ENCODE assay signal across 9 cellular contexts in the genomic region with DNA sequence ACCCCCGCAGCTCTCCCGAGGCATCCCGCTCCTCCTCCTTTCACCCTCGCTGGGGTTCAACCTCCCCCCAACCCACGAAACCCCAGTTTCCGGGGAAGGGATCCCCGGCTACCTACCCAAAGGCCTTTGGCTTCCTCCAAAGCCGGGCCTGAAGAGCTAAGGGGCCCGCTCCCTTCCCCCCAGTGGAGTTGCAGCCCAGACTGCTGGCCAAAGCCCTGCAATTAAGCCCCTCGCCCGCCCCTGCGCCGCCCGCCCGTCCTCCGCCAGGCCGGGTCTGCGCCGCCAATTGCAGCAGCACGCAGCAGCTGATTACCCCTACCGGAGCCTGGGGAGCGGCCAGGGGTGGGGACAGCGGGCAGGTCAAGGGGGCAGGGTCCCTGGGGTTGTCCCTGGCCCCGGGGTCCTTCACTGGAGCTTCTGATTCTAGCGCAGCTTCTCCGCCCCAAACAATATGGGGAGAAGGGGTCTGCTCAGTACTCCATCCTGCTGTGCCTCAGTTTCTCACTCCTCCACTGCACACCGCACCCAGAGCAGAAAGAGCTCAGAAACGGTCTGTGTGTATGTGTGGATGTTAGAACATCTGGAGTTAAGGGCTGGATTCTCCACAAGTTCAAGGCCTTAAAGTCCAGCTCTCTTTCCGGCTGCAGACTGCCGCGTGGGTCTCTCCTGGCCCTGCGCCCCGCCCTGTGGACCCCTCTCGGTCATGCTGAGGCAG. TPM values are rescaled to one million over a fixed set of nuclear protein-coding genes. Genes with fewer than 3 reads are reported as not detected.
DNase-seq lines count a peak whose midpoint lies in the region; ATAC-seq lines count a peak whose summit lies in the region.
"Had no signal": no experiment of that assay in that cellular context is flagged by ENCODE, and none has a peak within 500 bp of the region (broad histone marks: within the 10 kb centered on the region; RNA-seq: fewer than 3 reads in every experiment).

No MANE protein-coding gene starts in this region.

- H3K9me3 ChIP-seq in trophoblast cell (ENCODE audit: insufficient read depth, low read depth, low read length), result peaks cover 4% of the 10 kb centered on the region
- H3K9me3 ChIP-seq: vagina had no signal

- no peak overlapping the region for H2AFZ ChIP-seq in trophoblast cell (ENCODE audit: insufficient read depth, low read length, poor library complexity)

- peak overlapping the region; percentile 78 for H3K4me3 Mint-ChIP-seq in activated CD4-positive, alpha-beta T cell treated with anti-CD3 and anti-CD28 coated beads, Interleukin-2, amount 10 ng/mL, durations not matched to agents 24 days and 14 days
- H3K4me3 Mint-ChIP-seq in central memory CD8-positive, alpha-beta T cell, result peak overlapping the region; percentile 82

- no peak overlapping the region for H3K18ac ChIP-seq in trophoblast cell (ENCODE audit: low read length)

- H3K27me3 ChIP-seq in trophoblast cell (ENCODE audit: insufficient read depth, low read length), result peaks cover 29% of the 10 kb centered on the region

- H4K91ac ChIP-seq in trophoblast cell (ENCODE audit: low read depth, low read length), result peak overlapping the region; percentile 25

- H4K8ac ChIP-seq in trophoblast cell (ENCODE audit: low read depth, low read length), result no peak overlapping the region

- no peak overlapping the region for H2AK5ac ChIP-seq in trophoblast cell (ENCODE audit: low read length)

- no peak overlapping the region for H3K14ac ChIP-seq in trophoblast cell (ENCODE audit: low read length)

- H2BK5ac ChIP-seq in trophoblast cell (ENCODE audit: low read depth, low read length, poor library complexity), result no peak overlapping the region

- peaks cover 5% of the 10 kb centered on the region for H3K79me1 ChIP-seq in trophoblast cell (ENCODE audit: low read length)

- H3K27ac ChIP-seq in trophoblast cell (ENCODE audit: low read depth, low read length), result no peak overlapping the region
- H3K27ac ChIP-seq: vagina had no signal

- ATAC-seq in central memory CD8-positive, alpha-beta T cell (replicated peaks; ENCODE audit: extremely low read depth, poor library complexity, severe bottlenecking), result no peak
- ATAC-seq in GM19467 (IDR thresholded peaks at IDR 0.05; ENCODE audit: unreplicated experiment) (no peak), HG02981 (IDR thresholded peaks at IDR 0.05; ENCODE audit: unreplicated experiment) (no peak), GM19463 (IDR thresholded peaks at IDR 0.05; ENCODE audit: unreplicated experiment) (no peak)

- peak overlapping the region; percentile 24 for H2BK120ac ChIP-seq in trophoblast cell (ENCODE audit: insufficient read depth, low read length, poor library complexity)

- no peaks in the 10 kb centered on the region for H3K36me3 ChIP-seq in trophoblast cell (ENCODE audit: control insufficient read depth in 1 of 2, insufficient read depth in 2 of 2, low read length in 2 of 2)
- H3K36me3 ChIP-seq: vagina had no signal

- H3K4me2 ChIP-seq in trophoblast cell (ENCODE audit: low read length), result peak overlapping the region; percentile 68

- peak overlapping the region; percentile 17 for H3K27ac Mint-ChIP-seq in activated CD4-positive, alpha-beta T cell treated with anti-CD3 and anti-CD28 coated beads, Interleukin-2, amount 10 ng/mL, durations not matched to agents 24 days and 14 days
- peak overlapping the region; percentile 91 for H3K27ac Mint-ChIP-seq in central memory CD8-positive, alpha-beta T cell (ENCODE audit: low read depth)

- H3K4me1 Mint-ChIP-seq in activated CD4-positive, alpha-beta T cell treated with anti-CD3 and anti-CD28 coated beads, Interleukin-2, amount 10 ng/mL, durations not matched to agents 24 days and 14 days, result peaks cover 47% of the 10 kb centered on the region
- H3K4me1 Mint-ChIP-seq in central memory CD8-positive, alpha-beta T cell, result peaks cover 48% of the 10 kb centered on the region

- DNase-seq in activated CD4-positive, alpha-beta T cell treated with anti-CD3 and anti-CD28 coated beads, Interleukin-2, amount 10 ng/mL, durations not matched to agents 24 days and 14 days, result no peak
- DNase-seq in activated CD4-positive, alpha-beta T cell treated with anti-CD3 and anti-CD28 coated beads, Interleukin-2, amount 50 U/mL, for 48 hours, result no peak
- DNase-seq in Jurkat, Clone E6-1 (ENCODE audit: low read depth, low spot score), result no peak
- DNase-seq in central memory CD8-positive, alpha-beta T cell (ENCODE audit: low spot score in 2 of 2), result no peak
- no peak for DNase-seq in trophoblast cell

- H3K36me3 Mint-ChIP-seq in activated CD4-positive, alpha-beta T cell treated with anti-CD3 and anti-CD28 coated beads, Interleukin-2, amount 10 ng/mL, durations not matched to agents 24 days and 14 days (ENCODE audit: low read depth), result peaks cover 2% of the 10 kb centered on the region
- peaks cover 36% of the 10 kb centered on the region for H3K36me3 Mint-ChIP-seq in central memory CD8-positive, alpha-beta T cell (ENCODE audit: insufficient read depth)

- no peak overlapping the region for H2BK12ac ChIP-seq in trophoblast cell (ENCODE audit: low read length)

- H3K4me3 ChIP-seq in Jurkat, Clone E6-1 (ENCODE audit: low read length), result peak overlapping the region; percentile 42
- H3K4me3 ChIP-seq in trophoblast cell (ENCODE audit: low read depth, low read length), result no peak overlapping the region

- no CpG with 5 or more reads among the region's 34 CpGs for WGBS in trophoblast cell (ENCODE audit: extremely low coverage, insufficient coverage, insufficient read length)

- H3K27me3 Mint-ChIP-seq in activated CD4-positive, alpha-beta T cell treated with anti-CD3 and anti-CD28 coated beads, Interleukin-2, amount 10 ng/mL, durations not matched to agents 24 days and 14 days, result peaks cover 56% of the 10 kb centered on the region
- H3K27me3 Mint-ChIP-seq in central memory CD8-positive, alpha-beta T cell, result peaks cover 32% of the 10 kb centered on the region

- H3K23ac ChIP-seq in trophoblast cell (ENCODE audit: low read length), result no peak overlapping the region

- peaks cover 35 to 46% of the 10 kb centered on the region in 2 experiments for H3K4me1 ChIP-seq in trophoblast cell (ENCODE audit: control insufficient read depth in 1 of 2, insufficient read depth in 2 of 2, low read length in 2 of 2)

- intact Hi-C loops in activated CD4-positive, alpha-beta T cell treated with anti-CD3 and anti-CD28 coated beads, Interleukin-2, amount 10 ng/mL, durations not matched to agents 24 days and 14 days (cut with micrococcal nuclease), result loop anchor here (1.0 to 5.0 kb wide), 10 partner anchors 21 to 600 kb away; partner anchors contain the start of genes BCS1L, CNOT9, CTDSP1 and DNAJB2

- H3K9ac ChIP-seq in trophoblast cell (ENCODE audit: low read length), result no peak overlapping the region

- no peaks in the 10 kb centered on the region for H3K79me2 ChIP-seq in trophoblast cell (ENCODE audit: control insufficient read depth, insufficient read depth, low read length, poor library complexity)

- H3K4ac ChIP-seq in trophoblast cell (ENCODE audit: low read depth, low read length), result no peak overlapping the region

- no peak overlapping the region for H4K12ac ChIP-seq in trophoblast cell (ENCODE audit: low read depth, low read length)

- H3K9me3 Mint-ChIP-seq in activated CD4-positive, alpha-beta T cell treated with anti-CD3 and anti-CD28 coated beads, Interleukin-2, amount 10 ng/mL, durations not matched to agents 24 days and 14 days, result peaks cover 4% of the 10 kb centered on the region
- H3K9me3 Mint-ChIP-seq in central memory CD8-positive, alpha-beta T cell, result no peaks in the 10 kb centered on the region

RNA-seq across cellular contexts. Expression of gene WNT10A, which starts 16.9 kb away (rescaled TPM):
- 0.12 and 0.28 TPM in 2 replicates for total RNA-seq in activated CD4-positive, alpha-beta T cell treated with anti-CD3 and anti-CD28 coated beads, Interleukin-2, amount 10 ng/mL, durations not matched to agents 24 days and 14 days
- 0.92 TPM for polyA plus RNA-seq in Jurkat, Clone E6-1 (2012; ENCODE audit: insufficient read depth, insufficient read length)
- polyA plus RNA-seq in trophoblast cell (2013), result 0.15 and 0.22 TPM in 2 replicates

RNA-seq across cellular contexts. Expression of gene WNT6, which starts 37.9 kb away (rescaled TPM):
- total RNA-seq in activated CD4-positive, alpha-beta T cell treated with anti-CD3 and anti-CD28 coated beads, Interleukin-2, amount 10 ng/mL, durations not matched to agents 24 days and 14 days, result not detected in 2 replicates
- not detected for polyA plus RNA-seq in Jurkat, Clone E6-1 (2012; ENCODE audit: insufficient read depth, insufficient read length)
- 22.5 and 23.5 TPM in 2 replicates for polyA plus RNA-seq in trophoblast cell (2013)
